ENCODE assay signal across 8 cellular contexts in genomic region chr5:132410451-132411381, GRCh38. TPM values are rescaled to one million over a fixed set of nuclear protein-coding genes. Genes with fewer than 3 reads are reported as not detected.
DNase-seq lines count a peak whose midpoint lies in the region; ATAC-seq and TF ChIP-seq lines count a peak whose summit lies in the region.

No MANE protein-coding gene starts in this region.

- intact Hi-C loops in activated naive CD4-positive, alpha-beta T cell treated with anti-CD3 and anti-CD28 coated beads for 36 hours (cut with micrococcal nuclease) = loop anchor here (1.0 to 10.0 kb wide), 8 partner anchors 9 to 876 kb away; partner anchors contain the start of gene IRF1
- intact Hi-C loops in tibial artery (cut with DNase I; ENCODE audit: low total_unique reads) = loop anchor here (10.0 kb wide), 1 partner anchor 84 kb away; the partner anchor contains the start of gene IRF1

- peak overlapping the region; percentile 99 for H3K27ac Mint-ChIP-seq in activated naive CD4-positive, alpha-beta T cell treated with anti-CD3 and anti-CD28 coated beads for 36 hours
- H3K27ac Mint-ChIP-seq in osteocyte (ENCODE audit: unreplicated experiment) = peak overlapping the region; percentile 96

- in situ Hi-C loops in KBM-7 (cut with MboI; ENCODE audit: low pct_unique_long_range_greater_than_20kb, low sequenced_read_pairs) (no loop called here), SK-MEL-5 (cut with HindIII; ENCODE audit: low pct_unique_long_range_greater_than_20kb, low sequenced_read_pairs) (no loop called here)

- H3K9ac ChIP-seq in ES-I3 (ENCODE audit: low read depth, low read length) = peak overlapping the region; percentile 66

- peak; percentile 65 for ATAC-seq in GM21717 (IDR thresholded peaks at IDR 0.05; ENCODE audit: unreplicated experiment)

- H3K36me3 ChIP-seq in ES-I3 (ENCODE audit: insufficient read depth, low read length) = no peaks in the 10 kb centered on the region
- no peaks in the 10 kb centered on the region for H3K36me3 ChIP-seq in tibial artery

- H3K4me1 Mint-ChIP-seq in activated naive CD4-positive, alpha-beta T cell treated with anti-CD3 and anti-CD28 coated beads for 36 hours (ENCODE audit: low read depth) = peaks cover 68% of the 10 kb centered on the region
- peaks cover 59% of the 10 kb centered on the region for H3K4me1 Mint-ChIP-seq in osteocyte (ENCODE audit: unreplicated experiment)

- CTCF ChIA-PET in activated naive CD4-positive, alpha-beta T cell treated with anti-CD3 and anti-CD28 coated beads for 36 hours (lab: Charles Lee) = interaction anchor here (0.7 to 8.5 kb wide), 15 partner anchors 10 to 89 kb away, joined by 3 to 73 read pairs (median 4); no protein-coding TSS in a partner anchor

- peak; percentile 79 for TF ChIP-seq CTCF in osteocyte (IDR thresholded peaks at IDR 0.05)
- TF ChIP-seq CTCF in tibial artery (IDR thresholded peaks at IDR 0.05) = peak; percentile 38 to 51

- H3K9me3 Mint-ChIP-seq in activated naive CD4-positive, alpha-beta T cell treated with anti-CD3 and anti-CD28 coated beads for 36 hours = peaks cover 9% of the 10 kb centered on the region
- H3K9me3 Mint-ChIP-seq in osteocyte (ENCODE audit: unreplicated experiment) = peaks cover 11% of the 10 kb centered on the region

- H3K4me3 ChIP-seq in tibial artery = peak overlapping the region; percentile 72 to 75

- H3K4me3 Mint-ChIP-seq in activated naive CD4-positive, alpha-beta T cell treated with anti-CD3 and anti-CD28 coated beads for 36 hours = peak overlapping the region; percentile 90
- H3K4me3 Mint-ChIP-seq in osteocyte (ENCODE audit: unreplicated experiment) = peak overlapping the region; percentile 80

- H3K27ac ChIP-seq in tibial artery = peak overlapping the region; percentile 96 to 98

- no peaks in the 10 kb centered on the region for H3K27me3 ChIP-seq in tibial artery

- H3K36me3 Mint-ChIP-seq in activated naive CD4-positive, alpha-beta T cell treated with anti-CD3 and anti-CD28 coated beads for 36 hours (ENCODE audit: low read depth) = peaks cover 16% of the 10 kb centered on the region
- peaks cover 2% of the 10 kb centered on the region for H3K36me3 Mint-ChIP-seq in osteocyte (ENCODE audit: unreplicated experiment)

- H3K4me1 ChIP-seq in ES-I3 (ENCODE audit: insufficient read depth, low read length) = no peaks in the 10 kb centered on the region; the same call in 1 of the 2 replicates
- H3K4me1 ChIP-seq in tibial artery = peaks cover 0 to 73% (median 27%) of the 10 kb centered on the region in 4 donors

- DNase-seq in KBM-7 (peak; percentile 84), SK-MEL-5 (ENCODE audit: low read depth, low spot score) (peak; percentile 70), glomerular visceral epithelial cell (ENCODE audit: extremely low spot score) (peak; percentile 87), osteocyte (ENCODE audit: extremely low spot score, unreplicated experiment) (peak; percentile 92), tibial artery (peak; percentile 80 to 93)
- peak; percentile 87 for DNase-seq in activated naive CD4-positive, alpha-beta T cell treated with anti-CD3 and anti-CD28 coated beads for 36 hours

- H3K9me3 ChIP-seq in ES-I3 (ENCODE audit: control insufficient read depth, insufficient read depth, low read length) = peaks cover 5% of the 10 kb centered on the region
- H3K9me3 ChIP-seq in tibial artery = no peaks in the 10 kb centered on the region

- no peaks in the 10 kb centered on the region for H3K27me3 Mint-ChIP-seq in activated naive CD4-positive, alpha-beta T cell treated with anti-CD3 and anti-CD28 coated beads for 36 hours (ENCODE audit: low read depth)
- H3K27me3 Mint-ChIP-seq in osteocyte (ENCODE audit: unreplicated experiment) = no peaks in the 10 kb centered on the region

RNA-seq across cellular contexts. Expression of gene SLC22A5, which starts 41.2 kb away (rescaled TPM):
- total RNA-seq in SK-MEL-5 (2014; rRNA removed; shearing (Covaris generic)) = 2.8 and 5.1 TPM in 2 replicates
- polyA plus RNA-seq in SK-MEL-5 (2015; cell fraction: cytosol; rRNA removed) = 7.4 and 12.9 TPM in 2 replicates
- 15.9 and 18.7 TPM in 2 replicates for polyA plus RNA-seq in SK-MEL-5 (2015; cell fraction: nucleus; rRNA removed)
- 1 to 10 TPM; 3.1 to 3.6 TPM for total RNA-seq in activated naive CD4-positive, alpha-beta T cell treated with anti-CD3 and anti-CD28 coated beads for 36 hours
- total RNA-seq in osteocyte = 6.7 and 9.1 TPM in 2 replicates

Comparison
In these comparisons a context has a peak if more than half of its experiments do, and no peak if none do; other contexts are left out.
1. Peak in every context shown above with its lines: DNase-seq, ATAC-seq, H3K4me3 ChIP-seq and H3K27ac ChIP-seq.